Comparison of ENCODE assay signal across 8 cellular contexts in genomic region chr10:104123397-104123796, GRCh38. TPM values are rescaled to one million over a fixed set of nuclear protein-coding genes. Genes with fewer than 3 reads are reported as not detected.
DNase-seq lines count a peak whose midpoint lies in the region; ATAC-seq, FAIRE-seq and TF ChIP-seq lines count a peak whose summit lies in the region.

No MANE protein-coding gene starts in this region.

- FAIRE-seq in GM12891 (lab: Jason Lieb, UNC) = peak; percentile 58

- no peaks in the 10 kb centered on the region for H3K27me3 ChIP-seq in Peyer's patch

- DNase-seq in AG09309 (ENCODE audit: low read depth) (no peak), GM12891 (ENCODE audit: insufficient read length, low spot score) (no peak), inferior parietal cortex (ENCODE audit: extremely low spot score) (peak; percentile 59), Peyer's patch (no peak), NCI-H82 treated with DMSO at 0.1 percent for 48 hours (lab: John Stamatoyannopoulos, UW; ENCODE audit: unreplicated experiment) (no peak)
- DNase-seq in T-helper 2 cell treated with Interferon-gamma antibody and Interleukin-4, amounts not matched to agents 5 μg/mL and 100 μg/mL, for 36 hours (ENCODE audit: low spot score) = no peak

- H3K4me3 ChIP-seq in AG09309 (ENCODE audit: control insufficient read depth, low read depth, low read length) (no peak overlapping the region), Peyer's patch (no peak overlapping the region)

- H3K9me3 ChIP-seq in Peyer's patch = no peaks in the 10 kb centered on the region

- peaks cover 0 to 10% (median 2%) of the 10 kb centered on the region in 4 donors for H3K4me1 ChIP-seq in Peyer's patch

- H3K4me1 Mint-ChIP-seq in T-helper 2 cell treated with Interferon-gamma antibody and Interleukin-4, amounts not matched to agents 5 μg/mL and 100 μg/mL, for 36 hours (ENCODE audit: low read depth) = peaks cover 34% of the 10 kb centered on the region

- H3K36me3 ChIP-seq in Peyer's patch = no peaks in the 10 kb centered on the region

- peak overlapping the region; percentile 51 for H3K27ac Mint-ChIP-seq in T-helper 2 cell treated with Interferon-gamma antibody and Interleukin-4, amounts not matched to agents 5 μg/mL and 100 μg/mL, for 36 hours

- peaks cover 14% of the 10 kb centered on the region for H3K36me3 Mint-ChIP-seq in T-helper 2 cell treated with Interferon-gamma antibody and Interleukin-4, amounts not matched to agents 5 μg/mL and 100 μg/mL, for 36 hours (ENCODE audit: low read depth)

- TF ChIP-seq CTCF in AG09309 (IDR thresholded peaks at IDR 0.05; ENCODE audit: control insufficient read depth, insufficient read depth, low read depth, low read length, missing control alignments) = peak; percentile 44
- TF ChIP-seq CTCF in Peyer's patch (IDR thresholded peaks at IDR 0.05) = peak in 3 of 6 experiments; percentile 43 to 54 (median 54)

- no peaks in the 10 kb centered on the region for H3K27me3 Mint-ChIP-seq in T-helper 2 cell treated with Interferon-gamma antibody and Interleukin-4, amounts not matched to agents 5 μg/mL and 100 μg/mL, for 36 hours (ENCODE audit: low read depth)

- no peak for TF ChIP-seq POLR2A in GM12891 (IDR thresholded peaks at IDR 0.05; ENCODE audit: low read depth, low read length)
- TF ChIP-seq POLR2A in Peyer's patch (IDR thresholded peaks at IDR 0.05) = no peak

- H3K27ac ChIP-seq in Peyer's patch = no peak overlapping the region

- no peaks in the 10 kb centered on the region for H3K9me3 Mint-ChIP-seq in T-helper 2 cell treated with Interferon-gamma antibody and Interleukin-4, amounts not matched to agents 5 μg/mL and 100 μg/mL, for 36 hours

- ATAC-seq in HG03432 (IDR thresholded peaks at IDR 0.05; ENCODE audit: unreplicated experiment) (no peak), HG02610 (IDR thresholded peaks at IDR 0.05; ENCODE audit: unreplicated experiment) (no peak)

- H3K4me3 Mint-ChIP-seq in T-helper 2 cell treated with Interferon-gamma antibody and Interleukin-4, amounts not matched to agents 5 μg/mL and 100 μg/mL, for 36 hours = peak overlapping the region; percentile 86

TF ChIP-seq in GM12891, 5 proteins besides CTCF, POLR2A, EP300 and RAD21:
- TF ChIP-seq POLR2AphosphoS5 (IDR thresholded peaks at IDR 0.05; ENCODE audit: low read depth, low read length) = no peak
- no peak for TF ChIP-seq SPI1 (IDR thresholded peaks at IDR 0.05; ENCODE audit: low read depth, low read length)
- no peak for TF ChIP-seq PAX5 (IDR thresholded peaks at IDR 0.05; ENCODE audit: insufficient read depth, low read length, severe bottlenecking)
- no peak for TF ChIP-seq POU2F2 (IDR thresholded peaks at IDR 0.05; ENCODE audit: low read depth, low read length)
- no peak for TF ChIP-seq TAF1 (IDR thresholded peaks at IDR 0.05; ENCODE audit: low read depth, low read length)

RNA-seq across cellular contexts. Expression of gene SFR1, which starts 1.4 kb away (rescaled TPM):
- polyA plus RNA-seq in GM12891 (2012; ENCODE audit: low read depth, missing spikeins) = 8.3 TPM
- total RNA-seq in Peyer's patch = 1 to 10 TPM; 2.5 to 5.8 (median 5.3) TPM

RNA-seq across cellular contexts. Expression of gene COL17A1, which starts 37.7 kb away (rescaled TPM):
- not detected for polyA plus RNA-seq in GM12891 (2012; ENCODE audit: low read depth, missing spikeins)
- total RNA-seq in Peyer's patch = 100 to 1,000 TPM in 2 of 4 donors, 10 to 100 TPM in 1, 1 to 10 TPM in 1; 4.1 to 240 (median 97.1) TPM
